Comparison of ENCODE assay signal across 15 cellular contexts in the genomic region with DNA sequence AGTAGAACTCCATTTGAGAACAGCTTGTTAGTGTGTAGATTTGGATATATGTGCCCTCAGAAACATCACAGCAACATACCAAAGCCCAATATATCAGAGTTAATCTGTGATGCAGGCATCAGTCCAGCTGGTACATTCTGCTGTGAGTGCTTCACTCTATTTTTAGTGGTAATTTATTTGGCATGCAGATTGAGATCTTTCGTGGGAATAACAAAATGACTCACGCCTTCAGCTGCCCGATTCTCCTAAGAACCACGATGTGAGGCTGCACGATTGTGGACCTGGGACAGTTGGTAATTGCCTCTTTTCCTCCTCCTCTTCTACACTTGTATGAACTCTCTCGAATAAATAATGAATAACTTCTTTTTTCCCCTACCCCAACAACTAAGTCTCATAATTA.
DNase-seq lines count a peak whose midpoint lies in the region; ATAC-seq and TF ChIP-seq lines count a peak whose summit lies in the region.
"Had no signal": no experiment of that assay in that cellular context is flagged by ENCODE, and none has a peak within 500 bp of the region (broad histone marks: within the 10 kb centered on the region; RNA-seq: fewer than 3 reads in every experiment).

No MANE protein-coding gene starts in this region.

- H3K4me3 Mint-ChIP-seq in activated T-cell treated with anti-CD3 and anti-CD28 coated beads, Interleukin-2, amount 50 U/mL, for 4 hours: no peak overlapping the region
- H3K4me3 Mint-ChIP-seq: WTC11 had no signal

- WGBS in spleen, 5 donors: 72 to 80% (median 74%) methylated on average over 6 of the region's 6 CpGs

- H3K27ac ChIP-seq in ascending aorta: peak overlapping the region; percentile 76 to 77
- peak overlapping the region; percentile 70 for H3K27ac ChIP-seq in left ventricle myocardium inferior (replicated peaks)
- H3K27ac ChIP-seq in spleen: peak overlapping the region in 6 of 8 donors; percentile 36 to 64 (median 57)
- H3K27ac ChIP-seq: epithelial cell of prostate, testis had no signal

- DNase-seq in GM04504 (ENCODE audit: low read depth) (peak; percentile 77), ascending aorta (ENCODE audit: low spot score in 2 of 2) (peak in 1 of 2 donors; percentile 84), left ventricle myocardium inferior (peak; percentile 12), spleen (no peak)
- DNase-seq in activated naive CD4-positive, alpha-beta T cell treated with Interleukin-2 at 50 U/mL for 16 hours: no peak
- no peak for DNase-seq in activated T-cell treated with anti-CD3 and anti-CD28 coated beads, Interleukin-2, amount 50 U/mL, for 4 hours
- DNase-seq: activated T-cell treated with anti-CD3 and anti-CD28 coated beads, Interleukin-2, amount 50 U/mL, for 1 hour; central memory CD4-positive, alpha-beta T cell; NCI-H1048; NCI-H82; testis had no signal

- no peaks in the 10 kb centered on the region for H3K27me3 Mint-ChIP-seq in activated T-cell treated with anti-CD3 and anti-CD28 coated beads, Interleukin-2, amount 50 U/mL, for 4 hours (ENCODE audit: low read depth)

- TF ChIP-seq POLR2A in spleen (IDR thresholded peaks at IDR 0.05): no peak

- H3K9me3 ChIP-seq in ascending aorta (no peaks in the 10 kb centered on the region), left ventricle myocardium inferior (replicated peaks) (peaks cover 11% of the 10 kb centered on the region), spleen (peaks cover 0 to 17% (median 4%) of the 10 kb centered on the region in 8 donors)
- H3K9me3 ChIP-seq: testis had no signal

- H3K36me3 Mint-ChIP-seq in activated T-cell treated with anti-CD3 and anti-CD28 coated beads, Interleukin-2, amount 50 U/mL, for 4 hours (ENCODE audit: insufficient read depth): no peaks in the 10 kb centered on the region

- ATAC-seq in GM21737 (IDR thresholded peaks at IDR 0.05; ENCODE audit: unreplicated experiment): no peak
- no peak for ATAC-seq in activated T-cell treated with anti-CD3 and anti-CD28 coated beads, Interleukin-2, amount 50 U/mL, for 4 hours
- ATAC-seq in HG03571 (IDR thresholded peaks at IDR 0.05; ENCODE audit: unreplicated experiment): no peak
- ATAC-seq: WTC11 had no signal

- H3K9me3 Mint-ChIP-seq in activated T-cell treated with anti-CD3 and anti-CD28 coated beads, Interleukin-2, amount 50 U/mL, for 4 hours: peaks cover 11% of the 10 kb centered on the region

- H3K36me3 ChIP-seq in ascending aorta (no peaks in the 10 kb centered on the region), left ventricle myocardium inferior (no peaks in the 10 kb centered on the region), spleen (no peaks in the 10 kb centered on the region)

- H3K27me3 ChIP-seq in ascending aorta (no peaks in the 10 kb centered on the region), left ventricle myocardium inferior (ENCODE audit: low read depth) (no peaks in the 10 kb centered on the region), spleen (replicated peaks in 1 of 7) (no peaks in the 10 kb centered on the region)
- H3K27me3 ChIP-seq: testis had no signal

- no peaks in the 10 kb centered on the region for H3K4me1 Mint-ChIP-seq in activated T-cell treated with anti-CD3 and anti-CD28 coated beads, Interleukin-2, amount 50 U/mL, for 4 hours (ENCODE audit: low read depth)
- H3K4me1 Mint-ChIP-seq: WTC11 had no signal

- TF ChIP-seq CTCF in ascending aorta (IDR thresholded peaks at IDR 0.05) (no peak), left ventricle myocardium inferior (IDR thresholded peaks at IDR 0.05; ENCODE audit: borderline replicate concordance) (no peak), spleen (IDR thresholded peaks at IDR 0.05 in 8 of 11, conservative IDR thresholded peaks at IDR 0.05 in 3 of 11) (no peak)

- H3K4me3 ChIP-seq in ascending aorta (peak overlapping the region; percentile 29 to 51), left ventricle myocardium inferior (peak overlapping the region; percentile 32), spleen (no peak overlapping the region)
- H3K4me3 ChIP-seq: testis had no signal

- peaks cover 0 to 16% of the 10 kb centered on the region in 2 donors for H3K4me1 ChIP-seq in ascending aorta
- H3K4me1 ChIP-seq in left ventricle myocardium inferior: no peaks in the 10 kb centered on the region
- no peaks in the 10 kb centered on the region for H3K4me1 ChIP-seq in spleen
- H3K4me1 ChIP-seq: testis had no signal

- intact Hi-C loops in ascending aorta (cut with DNase I) (loop anchor here (5.0 kb wide), 1 partner anchor 53 kb away; no protein-coding TSS in a partner anchor), left ventricle myocardium inferior (cut with micrococcal nuclease) (no loop called here), spleen (cut with DNase I; ENCODE audit: low total_unique reads) (no loop called here)

Comparison
In these comparisons a context has a peak if more than half of its experiments do, and no peak if none do; other contexts are left out.
1. DNase-seq: peak in GM04504 (single experiment) and left ventricle myocardium inferior (single experiment); none in spleen (single experiment), activated naive CD4-positive, alpha-beta T cell treated with Interleukin-2 at 50 U/mL for 16 hours (single experiment) and activated T-cell treated with anti-CD3 and anti-CD28 coated beads, Interleukin-2, amount 50 U/mL, for 4 hours (single experiment).
2. H3K4me3 ChIP-seq: peak in ascending aorta (2 of 2) and left ventricle myocardium inferior (single experiment); none in spleen (0 of 8).
3. Peak in every context shown above with its lines, with median percentiles within 50 percentile points of each other: H3K27ac ChIP-seq.